24 cellular contexts compared by ENCODE assay signal in genomic region chr2:197028633-197029032, GRCh38.
DNase-seq lines count a peak whose midpoint lies in the region; ATAC-seq lines count a peak whose summit lies in the region.
"Had no signal": no experiment of that assay in that cellular context is flagged by ENCODE, and none has a peak within 500 bp of the region (broad histone marks: within the 10 kb centered on the region; RNA-seq: fewer than 3 reads in every experiment).

No MANE protein-coding gene starts in this region.

- H3K9me3 Mint-ChIP-seq in activated T-cell treated with anti-CD3 and anti-CD28 coated beads, Interleukin-2, amount 50 U/mL, for 72 hours, result peaks cover 3 to 4% of the 10 kb centered on the region in 2 donors
- H3K9me3 Mint-ChIP-seq in stimulated activated effector memory CD8-positive, alpha-beta T cell treated with anti-CD3 and anti-CD28 coated beads, Interleukin-12 subunit alpha, Interleukin-12 subunit beta, amount 100 ng/mL, for 72 hours, result no peaks in the 10 kb centered on the region
- H3K9me3 Mint-ChIP-seq: activated T-cell treated with anti-CD3 and anti-CD28 coated beads, Interleukin-2, amount 50 U/mL, for 4 hours; nephron had no signal

- no peaks in the 10 kb centered on the region for H3K9me3 ChIP-seq in SJSA1 (replicated peaks)
- H3K9me3 ChIP-seq: adrenal gland, pancreas, right atrium auricular region, spleen had no signal

- H3K4me1 Mint-ChIP-seq in activated T-cell treated with anti-CD3 and anti-CD28 coated beads, Interleukin-2, amount 50 U/mL, for 72 hours (ENCODE audit: low read depth), result peaks cover 20% of the 10 kb centered on the region
- H3K4me1 Mint-ChIP-seq in stimulated activated effector memory CD8-positive, alpha-beta T cell treated with anti-CD3 and anti-CD28 coated beads, Interleukin-12 subunit alpha, Interleukin-12 subunit beta, amount 100 ng/mL, for 72 hours, result peaks cover 30% of the 10 kb centered on the region

- H3K4me1 ChIP-seq in SJSA1 (replicated peaks), result peaks cover 6% of the 10 kb centered on the region; the same call in 1 of the 2 replicates
- H3K4me1 ChIP-seq: adrenal gland, right atrium auricular region had no signal

- no peaks in the 10 kb centered on the region for H3K36me3 ChIP-seq in SJSA1
- H3K36me3 ChIP-seq: pancreas had no signal

- peak overlapping the region; percentile 61 for H3K27ac Mint-ChIP-seq in activated T-cell treated with anti-CD3 and anti-CD28 coated beads, Interleukin-2, amount 50 U/mL, for 72 hours
- peak overlapping the region; percentile 56 for H3K27ac Mint-ChIP-seq in stimulated activated effector memory CD8-positive, alpha-beta T cell treated with anti-CD3 and anti-CD28 coated beads, Interleukin-12 subunit alpha, Interleukin-12 subunit beta, amount 100 ng/mL, for 72 hours
- H3K27ac Mint-ChIP-seq: nephron had no signal

- H3K4me3 Mint-ChIP-seq in activated T-cell treated with anti-CD3 and anti-CD28 coated beads, Interleukin-2, amount 50 U/mL, for 72 hours, result no peak overlapping the region
- no peak overlapping the region for H3K4me3 Mint-ChIP-seq in stimulated activated effector memory CD8-positive, alpha-beta T cell treated with anti-CD3 and anti-CD28 coated beads, Interleukin-12 subunit alpha, Interleukin-12 subunit beta, amount 100 ng/mL, for 72 hours
- H3K4me3 Mint-ChIP-seq: activated T-cell treated with anti-CD3 and anti-CD28 coated beads, Interleukin-2, amount 50 U/mL, for 4 hours; nephron had no signal

- no peaks in the 10 kb centered on the region for H3K27me3 ChIP-seq in SJSA1 (replicated peaks)
- H3K27me3 ChIP-seq: adrenal gland, pancreas, right atrium auricular region, spleen had no signal

- peaks cover 14 to 55% of the 10 kb centered on the region in 2 donors for H3K36me3 Mint-ChIP-seq in activated T-cell treated with anti-CD3 and anti-CD28 coated beads, Interleukin-2, amount 50 U/mL, for 72 hours (ENCODE audit: insufficient read depth in 2 of 2)
- peaks cover 85% of the 10 kb centered on the region for H3K36me3 Mint-ChIP-seq in stimulated activated effector memory CD8-positive, alpha-beta T cell treated with anti-CD3 and anti-CD28 coated beads, Interleukin-12 subunit alpha, Interleukin-12 subunit beta, amount 100 ng/mL, for 72 hours

- H3K27ac ChIP-seq in SJSA1, result peak overlapping the region; percentile 46
- H3K27ac ChIP-seq: adrenal gland, C4-2B, pancreas, right atrium auricular region, spleen had no signal

- H3K4me3 ChIP-seq in SJSA1, result no peak overlapping the region
- H3K4me3 ChIP-seq: adrenal gland, pancreas, right atrium auricular region, spleen had no signal

- DNase-seq in activated T-cell treated with anti-CD3 and anti-CD28 coated beads, Interleukin-2, amount 50 U/mL, for 72 hours, result no peak
- no peak for DNase-seq in activated T-cell treated with anti-CD3 and anti-CD28 coated beads, Interleukin-2, amount 50 U/mL, for 1 hour
- DNase-seq in SJSA1 (ENCODE audit: low read depth in 1 of 2, low spot score in 2 of 2) (no peak), astrocyte of the hippocampus (ENCODE audit: low read depth, low spot score) (peak; percentile 7), NCI-H748 treated with DMSO at 0.1 percent for 48 hours (lab: John Stamatoyannopoulos, UW) (no peak)
- DNase-seq in stimulated activated effector memory CD8-positive, alpha-beta T cell treated with anti-CD3 and anti-CD28 coated beads, Interleukin-12 subunit alpha, Interleukin-12 subunit beta, amount 100 ng/mL, for 72 hours (ENCODE audit: low spot score in 2 of 2), result no peak
- no peak for DNase-seq in stimulated activated CD4-positive, alpha-beta T cell treated with anti-CD3 and anti-CD28 coated beads, Interleukin-15, amount 100 ng/mL, for 24 hours
- DNase-seq in stimulated activated CD4-positive, alpha-beta T cell treated with anti-CD3 and anti-CD28 coated beads, Interleukin-4, amount 100 ng/mL, for 1 hour, result no peak
- DNase-seq: activated CD4-positive, alpha-beta T cell treated with anti-CD3 and anti-CD28 coated beads for 48 hours; activated T-cell treated with anti-CD3 and anti-CD28 coated beads, Interleukin-2, amount 50 U/mL, for 4 hours; adrenal gland; DMS 273 treated with DMSO at 0.1 percent for 48 hours; glutamatergic neuron; left colon; NCI-H1105 treated with DMSO at 0.1 percent for 48 hours; NCI-H2081; NCI-H446 treated with DMSO at 0.1 percent for 48 hours; NK-92 treated with Interleukin-12 subunit alpha and Interleukin-12 subunit beta, amount 100 ng/mL, for 24 hours; pancreas; SIG-M5; spleen had no signal

- no peaks in the 10 kb centered on the region for H3K27me3 Mint-ChIP-seq in activated T-cell treated with anti-CD3 and anti-CD28 coated beads, Interleukin-2, amount 50 U/mL, for 72 hours (ENCODE audit: low read depth)

- ATAC-seq in activated T-cell treated with anti-CD3 and anti-CD28 coated beads, Interleukin-2, amount 50 U/mL, for 72 hours (replicated peaks in 1 of 2), result no peak
- no peak for ATAC-seq in stimulated activated effector memory CD8-positive, alpha-beta T cell treated with anti-CD3 and anti-CD28 coated beads, Interleukin-12 subunit alpha, Interleukin-12 subunit beta, amount 100 ng/mL, for 72 hours
- ATAC-seq: activated T-cell treated with anti-CD3 and anti-CD28 coated beads, Interleukin-2, amount 50 U/mL, for 4 hours; left colon; pancreas had no signal
